In the genomic region with DNA sequence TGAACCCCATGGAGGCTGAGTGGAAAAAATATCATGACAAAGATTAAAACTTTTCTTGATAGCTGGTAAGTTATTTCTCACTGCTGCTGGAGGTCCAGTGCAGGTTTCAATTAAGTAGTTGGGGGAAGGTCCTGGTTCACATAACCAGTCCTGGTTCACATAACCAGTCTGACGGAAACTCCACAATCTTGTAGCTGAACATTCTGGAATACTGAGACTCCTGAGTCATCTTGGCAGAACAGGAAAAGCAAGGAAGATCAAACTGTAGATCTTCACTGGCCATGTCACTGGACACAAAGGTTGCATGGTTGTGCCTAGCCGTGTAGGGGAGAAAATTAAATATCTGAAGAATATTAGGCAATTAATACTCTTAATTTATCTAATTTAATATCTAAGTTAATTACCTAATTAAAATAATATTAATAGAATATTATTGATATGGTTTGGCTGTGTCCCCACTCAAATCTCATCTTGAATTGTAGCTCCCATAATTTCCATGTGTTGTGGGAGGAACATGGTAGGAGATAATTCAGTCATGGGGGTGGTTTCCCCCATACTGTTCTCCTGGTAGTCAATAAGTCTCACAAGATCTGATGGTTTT, we compare ENCODE assay signal across 7 cellular contexts. TPM values are rescaled to one million over a fixed set of nuclear protein-coding genes. Genes with fewer than 3 reads are reported as not detected.
"Had no signal": no experiment of that assay in that cellular context is flagged by ENCODE, and none has a peak within 500 bp of the region (broad histone marks: within the 10 kb centered on the region; RNA-seq: fewer than 3 reads in every experiment).

No MANE protein-coding gene starts in this region.

- H2AFZ ChIP-seq: GM23338 had no signal

- H3K9me3 Mint-ChIP-seq: H9 had no signal

- H3K4me3 Mint-ChIP-seq: GM23338, H9, IgD-negative memory B cell had no signal

- DNase-seq: H9, HCEC 1CT had no signal

- H3K36me3 Mint-ChIP-seq: IgD-negative memory B cell had no signal

- H3K27ac ChIP-seq: HL-60 had no signal

- H3K27me3 Mint-ChIP-seq: IgD-negative memory B cell had no signal

- H3K4me2 ChIP-seq: GM23338 had no signal

- H3K4me3 ChIP-seq: GM23338 had no signal

- ATAC-seq: GM23338, HepG2 had no signal

- H3K4me1 Mint-ChIP-seq: GM23338, IgD-negative memory B cell had no signal

- H3K27ac Mint-ChIP-seq: GM23338, H9, IgD-negative memory B cell had no signal

RNA-seq across cellular contexts. Expression of gene CNTNAP4, which starts 48.6 kb away (rescaled TPM):
- total RNA-seq: GM23338, H1, H9, HepG2 had no signal
- polyA plus RNA-seq: GM23338, H1, HepG2, IgD-negative memory B cell had no signal
